In the genomic region with DNA sequence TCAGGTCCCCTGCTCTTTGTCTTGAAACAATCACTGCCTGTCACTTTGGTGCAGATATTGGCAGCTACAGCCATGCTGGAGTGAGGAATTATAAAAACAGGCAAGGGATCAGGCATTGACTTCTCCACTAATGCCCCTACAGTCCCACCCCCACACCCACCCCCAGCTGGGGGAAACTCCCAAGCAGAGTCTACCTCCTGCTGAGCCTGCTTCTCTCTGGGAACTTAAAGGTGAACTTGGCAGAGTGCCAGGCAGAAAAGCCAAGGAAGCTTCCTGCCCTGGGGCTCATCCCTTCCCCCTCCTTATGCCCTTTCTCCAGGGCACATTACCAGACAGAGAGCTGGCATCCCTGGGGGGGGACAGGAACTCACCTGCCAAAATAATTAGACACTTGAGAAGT, we compare ENCODE assay signal across 13 cellular contexts. TPM values are rescaled to one million over a fixed set of nuclear protein-coding genes. Genes with fewer than 3 reads are reported as not detected.
DNase-seq lines count a peak whose midpoint lies in the region; ATAC-seq and TF ChIP-seq lines count a peak whose summit lies in the region.
"Had no signal": no experiment of that assay in that cellular context is flagged by ENCODE, and none has a peak within 500 bp of the region (broad histone marks: within the 10 kb centered on the region; RNA-seq: fewer than 3 reads in every experiment).

No MANE protein-coding gene starts in this region.

- H3K4me3 ChIP-seq in DND-41 (ENCODE audit: low read depth in 1 of 2, low read length in 2 of 2) (no peak overlapping the region), RWPE2 (ENCODE audit: severe bottlenecking) (no peak overlapping the region), mesenchymal stem cell (ENCODE audit: insufficient read depth in 1 of 2, low read depth in 1 of 2, low read length in 2 of 2) (no peak overlapping the region), lower leg skin (ENCODE audit: low read depth, poor library complexity, severe bottlenecking) (no peak overlapping the region)
- H3K4me3 ChIP-seq: tibial artery had no signal

- H2BK15ac ChIP-seq in mesenchymal stem cell (ENCODE audit: low read depth, poor library complexity, severe bottlenecking), result no peak overlapping the region

- H3K9me3 ChIP-seq in DND-41 (ENCODE audit: insufficient read depth, low read length, severe bottlenecking) (no peaks in the 10 kb centered on the region), RWPE2 (ENCODE audit: severe bottlenecking) (no peaks in the 10 kb centered on the region), mesenchymal stem cell (ENCODE audit: control insufficient read depth, low read length) (no peaks in the 10 kb centered on the region)
- H3K9me3 ChIP-seq: tibial artery had no signal

- H3K9ac ChIP-seq in DND-41 (ENCODE audit: low read depth, low read length) (no peak overlapping the region), mesenchymal stem cell (ENCODE audit: low read length) (no peak overlapping the region)

- H3K23ac ChIP-seq in mesenchymal stem cell (ENCODE audit: low read length in 2 of 2), result no peak overlapping the region

- H3K36me3 ChIP-seq in DND-41 (ENCODE audit: insufficient read depth, low read length) (no peaks in the 10 kb centered on the region), RWPE2 (ENCODE audit: low read depth) (no peaks in the 10 kb centered on the region), mesenchymal stem cell (ENCODE audit: control insufficient read depth in 1 of 2, insufficient read depth in 2 of 2, low read depth in 1 of 2, low read length in 2 of 2) (no peaks in the 10 kb centered on the region)
- H3K36me3 ChIP-seq: tibial artery had no signal

- no peak overlapping the region for H3K14ac ChIP-seq in mesenchymal stem cell (ENCODE audit: low read length in 2 of 2)

- no peak overlapping the region for H4K8ac ChIP-seq in mesenchymal stem cell (ENCODE audit: low read length)

- H3K4me2 ChIP-seq in DND-41 (ENCODE audit: insufficient read depth, low read length) (no peak overlapping the region), mesenchymal stem cell (ENCODE audit: low read length, poor library complexity, severe bottlenecking) (peak overlapping the region; percentile 8)

- intact Hi-C loops in lower leg skin (cut with DNase I; ENCODE audit: low total_unique reads), result no loop called here

- no peak overlapping the region for H4K91ac ChIP-seq in mesenchymal stem cell (ENCODE audit: low read length)

- H3K27ac ChIP-seq in DND-41 (ENCODE audit: low read length), result no peak overlapping the region
- no peak overlapping the region for H3K27ac ChIP-seq in RWPE2 (ENCODE audit: poor library complexity, severe bottlenecking)
- H3K27ac ChIP-seq in mesenchymal stem cell (ENCODE audit: low read length, poor library complexity, severe bottlenecking), result no peak overlapping the region
- H3K27ac ChIP-seq: tibial artery had no signal

- peak; percentile 10 for DNase-seq in DND-41
- DNase-seq in NCI-H128 (lab: John Stamatoyannopoulos, UW; ENCODE audit: unreplicated experiment), result peak; percentile 48
- no peak for DNase-seq in RWPE2 (ENCODE audit: low spot score)
- DNase-seq in mesenchymal stem cell, result no peak
- no peak for DNase-seq in T-helper 9 cell
- DNase-seq in lower leg skin (ENCODE audit: low spot score in 2 of 2), result no peak
- DNase-seq in HPDE6-E6E7 (ENCODE audit: extremely low spot score), result no peak
- DNase-seq: activated CD4-positive, alpha-beta T cell treated with anti-CD3 and anti-CD28 coated beads, Interleukin-2, amount 50 U/mL, for 48 hours; glutamatergic neuron; Kasumi-1; T-helper 1 cell had no signal

- H3K79me1 ChIP-seq in mesenchymal stem cell (replicated peaks; ENCODE audit: low read length, poor library complexity, severe bottlenecking), result no peaks in the 10 kb centered on the region

- H2AFZ ChIP-seq in DND-41 (ENCODE audit: low read depth, low read length) (no peak overlapping the region), mesenchymal stem cell (ENCODE audit: low read depth, low read length) (no peak overlapping the region)

- no peak overlapping the region for H2BK5ac ChIP-seq in mesenchymal stem cell (ENCODE audit: low read depth, low read length, poor library complexity, severe bottlenecking)

- TF ChIP-seq POLR2A in lower leg skin (IDR thresholded peaks at IDR 0.05), result no peak

- H3K4me1 ChIP-seq in DND-41 (ENCODE audit: insufficient read depth, low read length) (no peaks in the 10 kb centered on the region), RWPE2 (ENCODE audit: insufficient read depth, poor library complexity, severe bottlenecking) (peaks cover 9% of the 10 kb centered on the region), mesenchymal stem cell (ENCODE audit: control insufficient read depth, insufficient read depth, low read depth, low read length) (peaks cover 30% of the 10 kb centered on the region)

- H3K18ac ChIP-seq in mesenchymal stem cell (ENCODE audit: low read depth in 1 of 2, low read length in 2 of 2), result no peak overlapping the region

- no peak for TF ChIP-seq CTCF in DND-41 (IDR thresholded peaks at IDR 0.05; ENCODE audit: borderline replicate concordance, extremely low read depth, low read length, poor library complexity, severe bottlenecking)
- TF ChIP-seq CTCF in RWPE2 (IDR thresholded peaks at IDR 0.05; ENCODE audit: poor library complexity, severe bottlenecking), result no peak
- no peak for TF ChIP-seq CTCF in lower leg skin (IDR thresholded peaks at IDR 0.05)

- no peak overlapping the region for H2BK120ac ChIP-seq in mesenchymal stem cell (ENCODE audit: low read depth, low read length)

- H2AK5ac ChIP-seq in mesenchymal stem cell (ENCODE audit: low read length, severe bottlenecking), result no peak overlapping the region

- H3K27me3 ChIP-seq in DND-41 (ENCODE audit: insufficient read depth, low read length, poor library complexity), result no peaks in the 10 kb centered on the region
- H3K27me3 ChIP-seq in RWPE2 (ENCODE audit: insufficient read depth, poor library complexity, severe bottlenecking), result no peaks in the 10 kb centered on the region
- H3K27me3 ChIP-seq in mesenchymal stem cell (ENCODE audit: control insufficient read depth in 1 of 2, insufficient read depth in 1 of 2, low read length in 2 of 2), result peaks cover 0 to 49% of the 10 kb centered on the region in 2 experiments

- no peak for ATAC-seq in DND-41 (ENCODE audit: insufficient read depth, low read depth)
- peak; percentile 51 for ATAC-seq in RWPE2 (ENCODE audit: low read depth)
- no peak for ATAC-seq in GM21737 (IDR thresholded peaks at IDR 0.05; ENCODE audit: unreplicated experiment)

- no peak overlapping the region for H3K4ac ChIP-seq in mesenchymal stem cell (ENCODE audit: low read depth in 1 of 2, low read length in 2 of 2)

- H4K20me1 ChIP-seq in DND-41 (ENCODE audit: insufficient read depth, low read length), result no peaks in the 10 kb centered on the region

- no peak overlapping the region for H2BK12ac ChIP-seq in mesenchymal stem cell (ENCODE audit: low read length in 2 of 2)

- no peaks in the 10 kb centered on the region for H3K79me2 ChIP-seq in DND-41 (ENCODE audit: insufficient read depth, low read length)

RNA-seq across cellular contexts. Expression of gene NCMAP, which starts 6.7 kb away (rescaled TPM):
- polyA plus RNA-seq in mesenchymal stem cell (2013, experiment 1 of 2), result 0.03 TPM
- 0.01 TPM for polyA plus RNA-seq in mesenchymal stem cell (2013, experiment 2 of 2)
- 1 to 10 TPM in 1 of 4 donors, under 1 TPM in 3; 0.21 to 1.3 (median 0.60) TPM for total RNA-seq in lower leg skin

RNA-seq across cellular contexts. Expression of gene RCAN3, which starts 60.0 kb away (rescaled TPM):
- polyA plus RNA-seq in mesenchymal stem cell (2013, experiment 1 of 2), result 16.3 TPM
- 16.9 TPM for polyA plus RNA-seq in mesenchymal stem cell (2013, experiment 2 of 2)
- 10 to 100 TPM; 24.0 to 38.0 (median 29.4) TPM for total RNA-seq in lower leg skin

Comparison
In these comparisons a context has a peak if more than half of its experiments do, and no peak if none do; other contexts are left out.
1. DNase-seq: peak in DND-41 (single experiment) and NCI-H128 (single experiment); none in RWPE2 (single experiment), mesenchymal stem cell (single experiment), T-helper 9 cell (single experiment), lower leg skin (0 of 2) and HPDE6-E6E7 (single experiment).